Comparison of ENCODE assay signal across 10 cellular contexts in genomic region chr11:11157201-11157600, GRCh38.
DNase-seq lines count a peak whose midpoint lies in the region; ATAC-seq and TF ChIP-seq lines count a peak whose summit lies in the region.
"Had no signal": no experiment of that assay in that cellular context is flagged by ENCODE, and none has a peak within 500 bp of the region (broad histone marks: within the 10 kb centered on the region; RNA-seq: fewer than 3 reads in every experiment).

No MANE protein-coding gene starts in this region.

- H3K36me3 Mint-ChIP-seq in CD4-positive, alpha-beta T cell (ENCODE audit: low read depth) = peaks cover 29% of the 10 kb centered on the region
- H3K36me3 Mint-ChIP-seq in HFFc6 (ENCODE audit: low read depth) (no peaks in the 10 kb centered on the region), progenitor cell of endocrine pancreas (ENCODE audit: insufficient read depth) (no peaks in the 10 kb centered on the region)
- no peaks in the 10 kb centered on the region for H3K36me3 Mint-ChIP-seq in effector memory CD8-positive, alpha-beta T cell (ENCODE audit: insufficient read depth)
- H3K36me3 Mint-ChIP-seq: IgD-negative memory B cell, naive B cell had no signal

- H3K4me3 Mint-ChIP-seq in CD4-positive, alpha-beta T cell = peak overlapping the region; percentile 71
- H3K4me3 Mint-ChIP-seq in HFFc6 = no peak overlapping the region
- peak overlapping the region; percentile 16 to 70 for H3K4me3 Mint-ChIP-seq in effector memory CD8-positive, alpha-beta T cell
- no peak overlapping the region for H3K4me3 Mint-ChIP-seq in progenitor cell of endocrine pancreas (ENCODE audit: low read depth)

- ATAC-seq in CD4-positive, alpha-beta T cell (ENCODE audit: poor library complexity) = peak; percentile 67
- ATAC-seq in effector memory CD8-positive, alpha-beta T cell (replicated peaks) = peak; percentile 71
- ATAC-seq in GM19328 (IDR thresholded peaks at IDR 0.05; ENCODE audit: unreplicated experiment) (no peak), GM19467 (IDR thresholded peaks at IDR 0.05; ENCODE audit: unreplicated experiment) (no peak)

- no peaks in the 10 kb centered on the region for H3K9me3 ChIP-seq in CD4-positive, alpha-beta T cell (ENCODE audit: control insufficient read depth, low read length)

- peak overlapping the region; percentile 92 for H3K27ac Mint-ChIP-seq in CD4-positive, alpha-beta T cell
- H3K27ac Mint-ChIP-seq in HFFc6 (no peak overlapping the region), progenitor cell of endocrine pancreas (no peak overlapping the region)
- H3K27ac Mint-ChIP-seq in effector memory CD8-positive, alpha-beta T cell = peak overlapping the region in 1 of 2 donors; percentile 87
- H3K27ac Mint-ChIP-seq: IgD-negative memory B cell, naive B cell had no signal

- no peaks in the 10 kb centered on the region for H3K27me3 ChIP-seq in CD4-positive, alpha-beta T cell (ENCODE audit: control insufficient read depth, insufficient read depth, low read length)

- CTCF ChIA-PET in CD4-positive, alpha-beta T cell (lab: Charles Lee) = interaction anchor here (0.7 to 5.7 kb wide), 25 partner anchors 10 to 298 kb away, joined by 3 to 100 read pairs (median 5); no protein-coding TSS in a partner anchor

- H3K9me3 Mint-ChIP-seq in CD4-positive, alpha-beta T cell = no peaks in the 10 kb centered on the region
- H3K9me3 Mint-ChIP-seq in HFFc6 (no peaks in the 10 kb centered on the region), progenitor cell of endocrine pancreas (ENCODE audit: low read depth) (no peaks in the 10 kb centered on the region)
- peaks cover 0 to 2% of the 10 kb centered on the region in 2 donors for H3K9me3 Mint-ChIP-seq in effector memory CD8-positive, alpha-beta T cell

- intact Hi-C loops in CD4-positive, alpha-beta T cell (cut with DNase I, micrococcal nuclease) = loop anchor here (1.0 to 5.0 kb wide), 10 partner anchors 20 to 630 kb away; no protein-coding TSS in a partner anchor

- H3K27me3 Mint-ChIP-seq in CD4-positive, alpha-beta T cell = peaks cover 4% of the 10 kb centered on the region
- H3K27me3 Mint-ChIP-seq in HFFc6 (ENCODE audit: insufficient read depth) (peaks cover 29% of the 10 kb centered on the region), progenitor cell of endocrine pancreas (peaks cover 4% of the 10 kb centered on the region)
- H3K27me3 Mint-ChIP-seq in effector memory CD8-positive, alpha-beta T cell = peaks cover 17 to 25% of the 10 kb centered on the region in 2 donors

- TF ChIP-seq CTCF in CD4-positive, alpha-beta T cell (IDR thresholded peaks at IDR 0.05) = peak; percentile 80
- TF ChIP-seq CTCF in HFFc6 (IDR thresholded peaks at IDR 0.05) (peak; percentile 70), VCaP (conservative IDR thresholded peaks at IDR 0.05) (peak; percentile 38), progenitor cell of endocrine pancreas (IDR thresholded peaks at IDR 0.05; ENCODE audit: unreplicated experiment) (peak; percentile 59)

- peaks cover 48% of the 10 kb centered on the region for H3K4me1 Mint-ChIP-seq in CD4-positive, alpha-beta T cell (ENCODE audit: low read depth)
- H3K4me1 Mint-ChIP-seq in HFFc6 (ENCODE audit: low read depth) (no peaks in the 10 kb centered on the region), progenitor cell of endocrine pancreas (ENCODE audit: low read depth) (no peaks in the 10 kb centered on the region)
- peaks cover 6 to 12% of the 10 kb centered on the region in 2 donors for H3K4me1 Mint-ChIP-seq in effector memory CD8-positive, alpha-beta T cell (ENCODE audit: low read depth in 2 of 2)

- POLR2A ChIA-PET in CD4-positive, alpha-beta T cell (lab: Charles Lee) = interaction anchor here (0.8 to 3.1 kb wide), 5 partner anchors 11 to 348 kb away, joined by 3 to 15 read pairs (median 13); partner anchors contain the start of gene EIF4G2

- peak; percentile 50 to 76 (median 68) for DNase-seq in CD4-positive, alpha-beta T cell
- DNase-seq in HFFc6 (peak; percentile 21), progenitor cell of endocrine pancreas (ENCODE audit: low spot score, unreplicated experiment) (no peak)
- peak; percentile 30 to 48 (median 34) for DNase-seq in effector memory CD8-positive, alpha-beta T cell
- no peak for DNase-seq in activated CD4-positive, CD25-positive, alpha-beta regulatory T cell treated with anti-CD3 and anti-CD28 coated beads, Interleukin-2, amount 50 U/mL, for 72 hours
- DNase-seq: naive B cell had no signal

- no peak overlapping the region for H3K27ac ChIP-seq in CD4-positive, alpha-beta T cell (ENCODE audit: low read depth, low read length)
- H3K27ac ChIP-seq in VCaP = no peak overlapping the region

Comparison
In these comparisons a context has a peak if more than half of its experiments do, and no peak if none do; other contexts are left out.
1. ATAC-seq: peak in CD4-positive, alpha-beta T cell (single experiment) and effector memory CD8-positive, alpha-beta T cell (single experiment); none in GM19328 (single experiment) and GM19467 (single experiment).
2. DNase-seq: peak in CD4-positive, alpha-beta T cell (10 of 10), HFFc6 (single experiment) and effector memory CD8-positive, alpha-beta T cell (3 of 3); none in progenitor cell of endocrine pancreas (single experiment) and activated CD4-positive, CD25-positive, alpha-beta regulatory T cell treated with anti-CD3 and anti-CD28 coated beads, Interleukin-2, amount 50 U/mL, for 72 hours (single experiment).
3. H3K4me3 Mint-ChIP-seq: peak in CD4-positive, alpha-beta T cell (single experiment) and effector memory CD8-positive, alpha-beta T cell (2 of 2); none in HFFc6 (single experiment) and progenitor cell of endocrine pancreas (single experiment).
4. Peak in every context shown above with its lines, with median percentiles within 50 percentile points of each other: CTCF ChIP-seq.